Comparison of ENCODE assay signal across 16 cellular contexts in genomic region chr10:71771204-71771603, GRCh38. TPM values are rescaled to one million over a fixed set of nuclear protein-coding genes. Genes with fewer than 3 reads are reported as not detected.
DNase-seq lines count a peak whose midpoint lies in the region; ATAC-seq and TF ChIP-seq lines count a peak whose summit lies in the region.
"Had no signal": no experiment of that assay in that cellular context is flagged by ENCODE, and none has a peak within 500 bp of the region (broad histone marks: within the 10 kb centered on the region; RNA-seq: fewer than 3 reads in every experiment).

No MANE protein-coding gene starts in this region.

- peaks cover 79% of the 10 kb centered on the region for H3K36me3 Mint-ChIP-seq in activated T-helper 17 cell treated with anti-CD3 and anti-CD28 coated beads, Interleukin-2, amount 50 U/mL, for 72 hours (ENCODE audit: low read depth)
- H3K36me3 Mint-ChIP-seq in stimulated activated effector memory CD8-positive, alpha-beta T cell treated with anti-CD3 and anti-CD28 coated beads, Interleukin-12 subunit alpha, Interleukin-12 subunit beta, amount 100 ng/mL, for 72 hours = peaks cover 45% of the 10 kb centered on the region

- no peak for TF ChIP-seq CTCF in right atrium auricular region (IDR thresholded peaks at IDR 0.05)
- no peak for TF ChIP-seq CTCF in GM10248 (IDR thresholded peaks at IDR 0.05; ENCODE audit: control extremely low read depth, extremely low read depth, low read depth, missing control alignments)
- TF ChIP-seq CTCF in omental fat pad (IDR thresholded peaks at IDR 0.05) = no peak

- in situ Hi-C loops in GM23248 (cut with MboI) = no loop called here

- 33 to 38% methylated on average over 2 of the region's 2 CpGs for WGBS in GM23248 (ENCODE audit: low coverage in 1 of 2, low lambda C conversion rate in 2 of 2, missing lambda C conversion rate in 2 of 2), 2 experiments

- CTCF ChIA-PET in GM10248 (lab: Yijun Ruan, JAX) = interaction anchor here (1.5 to 4.4 kb wide), 6 partner anchors 13 to 75 kb away, joined by 3 to 61 read pairs (median 19); no protein-coding TSS in a partner anchor

- H3K27me3 ChIP-seq in GM23248 (replicated peaks; ENCODE audit: insufficient read depth) = no peaks in the 10 kb centered on the region
- H3K27me3 ChIP-seq in right atrium auricular region = no peaks in the 10 kb centered on the region

- peaks cover 47% of the 10 kb centered on the region for H3K4me1 Mint-ChIP-seq in activated T-helper 17 cell treated with anti-CD3 and anti-CD28 coated beads, Interleukin-2, amount 50 U/mL, for 72 hours
- peaks cover 85% of the 10 kb centered on the region for H3K4me1 Mint-ChIP-seq in stimulated activated effector memory CD8-positive, alpha-beta T cell treated with anti-CD3 and anti-CD28 coated beads, Interleukin-12 subunit alpha, Interleukin-12 subunit beta, amount 100 ng/mL, for 72 hours

- no peak overlapping the region for H2AFZ ChIP-seq in GM23248

- POLR2A ChIA-PET in GM10248 (lab: Yijun Ruan, JAX) = no interaction called here

- DNase-seq in GM23248 (no peak), right atrium auricular region (ENCODE audit: low spot score) (no peak), GM10248 (ENCODE audit: extremely low spot score) (no peak), EL (no peak), omental fat pad (ENCODE audit: low spot score) (no peak)
- DNase-seq in stimulated activated effector memory CD8-positive, alpha-beta T cell treated with anti-CD3 and anti-CD28 coated beads, Interleukin-12 subunit alpha, Interleukin-12 subunit beta, amount 100 ng/mL, for 72 hours (ENCODE audit: low spot score in 2 of 2) = no peak
- DNase-seq: glutamatergic neuron; KBM-7; retina; stimulated activated naive CD4-positive, alpha-beta T cell treated with Interleukin-2 at 50 U/mL for 16 hours; T1000 had no signal

- peaks cover 36% of the 10 kb centered on the region for H3F3A ChIP-seq in GM23248 (ENCODE audit: insufficient read depth)

- peaks cover 32% of the 10 kb centered on the region; the same call in 1 of the 2 replicates for H3K79me2 ChIP-seq in GM23248 (ENCODE audit: insufficient read depth)

- no peaks in the 10 kb centered on the region for H3K27me3 Mint-ChIP-seq in activated T-helper 17 cell treated with anti-CD3 and anti-CD28 coated beads, Interleukin-2, amount 50 U/mL, for 72 hours

- H3K4me3 ChIP-seq in GM23248 (peak overlapping the region; percentile 86; the same call in 1 of the 2 replicates), right atrium auricular region (peak overlapping the region in 1 of 2 donors; percentile 87)

- H3K4me1 ChIP-seq in GM23248 (ENCODE audit: insufficient read depth) = peaks cover 55% of the 10 kb centered on the region
- peaks cover 3 to 95% of the 10 kb centered on the region in 2 donors for H3K4me1 ChIP-seq in right atrium auricular region

- H3K9ac ChIP-seq in GM23248 = no peak overlapping the region

- H3K36me3 ChIP-seq in GM23248 (ENCODE audit: low read depth) (no peaks in the 10 kb centered on the region), right atrium auricular region (no peaks in the 10 kb centered on the region)

- no peaks in the 10 kb centered on the region for H3K9me3 ChIP-seq in GM23248 (ENCODE audit: low read depth)
- no peaks in the 10 kb centered on the region for H3K9me3 ChIP-seq in right atrium auricular region

- no peaks in the 10 kb centered on the region for H3K9me2 ChIP-seq in GM23248 (ENCODE audit: insufficient read depth)

- peak overlapping the region; percentile 90 for H3K4me2 ChIP-seq in GM23248 (ENCODE audit: unreplicated experiment)

- H3K9me3 Mint-ChIP-seq in activated T-helper 17 cell treated with anti-CD3 and anti-CD28 coated beads, Interleukin-2, amount 50 U/mL, for 72 hours = no peaks in the 10 kb centered on the region
- H3K9me3 Mint-ChIP-seq in stimulated activated effector memory CD8-positive, alpha-beta T cell treated with anti-CD3 and anti-CD28 coated beads, Interleukin-12 subunit alpha, Interleukin-12 subunit beta, amount 100 ng/mL, for 72 hours = no peaks in the 10 kb centered on the region

- ATAC-seq in activated T-helper 17 cell treated with anti-CD3 and anti-CD28 coated beads, Interleukin-2, amount 50 U/mL, for 72 hours (replicated peaks) = no peak
- no peak for ATAC-seq in stimulated activated effector memory CD8-positive, alpha-beta T cell treated with anti-CD3 and anti-CD28 coated beads, Interleukin-12 subunit alpha, Interleukin-12 subunit beta, amount 100 ng/mL, for 72 hours
- ATAC-seq in GM21528 (IDR thresholded peaks at IDR 0.05; ENCODE audit: low FRiP score, unreplicated experiment) (no peak), omental fat pad (ENCODE audit: low FRiP score) (no peak)

- H3K27ac ChIP-seq in GM23248 (peak overlapping the region; percentile 56), right atrium auricular region (peak overlapping the region; percentile 91 to 93)

- peak overlapping the region; percentile 91 for H3K4me3 Mint-ChIP-seq in activated T-helper 17 cell treated with anti-CD3 and anti-CD28 coated beads, Interleukin-2, amount 50 U/mL, for 72 hours
- H3K4me3 Mint-ChIP-seq in stimulated activated effector memory CD8-positive, alpha-beta T cell treated with anti-CD3 and anti-CD28 coated beads, Interleukin-12 subunit alpha, Interleukin-12 subunit beta, amount 100 ng/mL, for 72 hours = peak overlapping the region; percentile 89

- no peaks in the 10 kb centered on the region for H4K20me1 ChIP-seq in GM23248 (ENCODE audit: insufficient read depth)

- peak overlapping the region; percentile 94 for H3K27ac Mint-ChIP-seq in activated T-helper 17 cell treated with anti-CD3 and anti-CD28 coated beads, Interleukin-2, amount 50 U/mL, for 72 hours
- H3K27ac Mint-ChIP-seq in stimulated activated effector memory CD8-positive, alpha-beta T cell treated with anti-CD3 and anti-CD28 coated beads, Interleukin-12 subunit alpha, Interleukin-12 subunit beta, amount 100 ng/mL, for 72 hours = peak overlapping the region; percentile 95

RNA-seq across cellular contexts. Expression of gene VSIR, which starts 2.1 kb away (rescaled TPM):
- total RNA-seq in GM23248 (2014; rRNA removed; shearing (Covaris generic)) = 60.8 and 81.6 TPM in 2 replicates
- polyA plus RNA-seq in GM23248 (2016; fragmentation: Nextera tagmentation; extraction: Ambion mirVana) = 152 and 153 TPM in 2 replicates
- 100 to 1,000 TPM in 1 of 2 donors, 10 to 100 TPM in 1; 27.9 to 125 TPM for total RNA-seq in activated T-helper 17 cell treated with anti-CD3 and anti-CD28 coated beads, Interleukin-2, amount 50 U/mL, for 72 hours
- total RNA-seq in right atrium auricular region = 10 to 100 TPM; 36.1 to 56.0 TPM
- total RNA-seq in omental fat pad = 100 to 1,000 TPM in 2 of 4 donors, 10 to 100 TPM in 2; 65.1 to 119 (median 86.3) TPM

RNA-seq across cellular contexts. Expression of gene C10orf105, which starts 51.6 kb away (rescaled TPM):
- total RNA-seq in GM23248 (2014; rRNA removed; shearing (Covaris generic)) = not detected in 2 replicates
- 0.06 TPM in 1 of 2 replicates, not detected in the other for polyA plus RNA-seq in GM23248 (2016; fragmentation: Nextera tagmentation; extraction: Ambion mirVana)
- 1 to 10 TPM in 1 of 2 donors, under 1 TPM in 1; 0.04 to 1.0 TPM for total RNA-seq in activated T-helper 17 cell treated with anti-CD3 and anti-CD28 coated beads, Interleukin-2, amount 50 U/mL, for 72 hours
- 1 to 10 TPM in 1 of 2 donors, not detected in 1; 1.3 TPM for total RNA-seq in right atrium auricular region
- total RNA-seq in omental fat pad = under 1 TPM; 0.16 to 0.56 (median 0.31) TPM
- total RNA-seq: astrocyte, Daoy, NCI-H460 had no signal
